1 cellular context compared by ENCODE assay signal in the genomic region with DNA sequence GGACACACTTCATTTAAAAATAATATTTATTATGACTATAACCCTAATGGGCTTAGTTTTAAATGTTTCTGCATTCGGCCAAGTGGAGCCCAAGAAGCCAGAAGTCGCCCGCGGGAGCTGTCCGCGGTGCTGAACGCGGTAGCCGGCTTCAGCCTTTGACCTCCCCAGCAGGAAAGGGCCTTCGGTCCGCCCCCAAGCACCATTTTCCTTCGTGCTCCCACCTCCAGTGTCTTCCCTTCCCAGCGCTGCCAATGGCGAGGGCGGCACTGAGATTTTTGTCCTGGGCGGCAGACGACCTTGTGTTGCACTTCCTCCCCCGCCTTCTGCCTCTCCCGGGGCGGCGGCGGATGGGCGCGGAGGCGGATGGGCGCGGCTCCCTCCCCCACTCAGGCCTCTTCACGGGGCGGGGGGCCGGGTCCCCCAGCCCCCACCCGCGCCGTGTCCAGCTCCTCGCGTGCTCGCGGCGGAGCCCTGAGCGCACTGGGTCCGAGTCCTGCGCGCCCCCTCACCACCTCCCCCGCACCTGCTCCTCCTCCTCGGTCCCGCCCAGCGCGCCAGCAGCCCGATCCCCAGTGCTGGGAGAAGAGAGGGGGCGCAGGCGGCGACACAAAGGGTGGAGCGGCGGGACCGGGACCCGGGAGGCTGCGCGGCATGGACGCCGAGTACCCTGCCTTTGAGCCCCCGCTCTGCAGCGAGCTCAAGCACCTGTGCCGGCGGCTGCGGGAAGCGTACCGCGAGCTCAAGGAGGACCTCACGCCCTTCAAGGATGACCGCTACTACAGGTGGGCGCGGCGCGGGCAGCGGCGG.
A peak's percentile ranks its signal among the peaks of the same experiment; 100 is the strongest.
TF ChIP-seq lines count a peak whose summit lies in the region.

No MANE protein-coding gene starts in this region.

TF ChIP-seq in HepG2, 621 proteins besides CTCF, POLR2A, EP300 and RAD21 (continued from another document):
- TF ChIP-seq GTF2F1 (IDR thresholded peaks at IDR 0.05; ENCODE audit: low read length) (no peak), ATF1 (CRISPR knock-in tag; IDR thresholded peaks at IDR 0.05) (no peak), JUNB (CRISPR knock-in tag; IDR thresholded peaks at IDR 0.05; ENCODE audit: borderline replicate concordance) (peak; percentile 80; the same call in 1 of the 2 replicates)
